Comparison of ENCODE assay signal across 8 cellular contexts in genomic region chr1:224623743-224624333, GRCh38.
DNase-seq lines count a peak whose midpoint lies in the region; ATAC-seq lines count a peak whose summit lies in the region.

No MANE protein-coding gene starts in this region.

- no peaks in the 10 kb centered on the region for H3K36me3 ChIP-seq in effector memory CD4-positive, alpha-beta T cell (ENCODE audit: control insufficient read depth, insufficient read depth, low read length)

- no peaks in the 10 kb centered on the region for H3K9me3 ChIP-seq in effector memory CD4-positive, alpha-beta T cell (ENCODE audit: control insufficient read depth, low read length)

- no peaks in the 10 kb centered on the region for H3K27me3 ChIP-seq in effector memory CD4-positive, alpha-beta T cell (replicated peaks; ENCODE audit: control insufficient read depth, insufficient read depth, low read length, poor library complexity, severe bottlenecking)

- H3K4me1 ChIP-seq in effector memory CD4-positive, alpha-beta T cell (ENCODE audit: control insufficient read depth, insufficient read depth, low read length, poor library complexity, severe bottlenecking), result peaks cover 25% of the 10 kb centered on the region

- H3K27ac ChIP-seq in effector memory CD4-positive, alpha-beta T cell (ENCODE audit: insufficient read depth, low read length, poor library complexity, severe bottlenecking), result peak overlapping the region; percentile 54

- ATAC-seq in GM21528 (IDR thresholded peaks at IDR 0.05; ENCODE audit: low FRiP score, unreplicated experiment), result peak; percentile 76

- DNase-seq in DMS53 treated with DMSO at 0.1 percent for 48 hours (lab: John Stamatoyannopoulos, UW; ENCODE audit: unreplicated experiment), result peak; percentile 38
- DNase-seq in LoVo (ENCODE audit: low spot score), result peak; percentile 40
- DNase-seq in activated CD4-positive, alpha-beta T cell treated with anti-CD3 and anti-CD28 coated beads for 1 hour, result peak; percentile 49
- peak; percentile 66 to 74 (median 72) for DNase-seq in effector memory CD4-positive, alpha-beta T cell
- DNase-seq in stimulated activated CD4-positive, alpha-beta T cell treated with anti-CD3 and anti-CD28 coated beads, Interleukin-4, amount 100 ng/mL, for 4 hours, result peak; percentile 13 to 58
- no peak for DNase-seq in NCI-H748 (lab: John Stamatoyannopoulos, UW; ENCODE audit: unreplicated experiment)
- DNase-seq in NCI-H748 treated with DMSO at 0.1 percent for 48 hours (lab: John Stamatoyannopoulos, UW), result no peak

- H3K4me3 ChIP-seq in effector memory CD4-positive, alpha-beta T cell (ENCODE audit: insufficient read depth, low read depth, low read length, poor library complexity, severe bottlenecking), result peak overlapping the region; percentile 9

Comparison
In these comparisons a context has a peak if more than half of its experiments do, and no peak if none do; other contexts are left out.
1. DNase-seq: peak in DMS53 treated with DMSO at 0.1 percent for 48 hours (single experiment), LoVo (single experiment), activated CD4-positive, alpha-beta T cell treated with anti-CD3 and anti-CD28 coated beads for 1 hour (single experiment), effector memory CD4-positive, alpha-beta T cell (3 of 3) and stimulated activated CD4-positive, alpha-beta T cell treated with anti-CD3 and anti-CD28 coated beads, Interleukin-4, amount 100 ng/mL, for 4 hours (2 of 2); none in NCI-H748 (single experiment) and NCI-H748 treated with DMSO at 0.1 percent for 48 hours (single experiment).